ENCODE assay signal across 20 cellular contexts in genomic region chr17:39064374-39064773, GRCh38.
DNase-seq lines count a peak whose midpoint lies in the region; ATAC-seq and TF ChIP-seq lines count a peak whose summit lies in the region.
"Had no signal": no experiment of that assay in that cellular context is flagged by ENCODE, and none has a peak within 500 bp of the region (broad histone marks: within the 10 kb centered on the region; RNA-seq: fewer than 3 reads in every experiment).

No MANE protein-coding gene starts in this region.

- no peaks in the 10 kb centered on the region for H3K9me3 Mint-ChIP-seq in GM23338
- H3K9me3 Mint-ChIP-seq: activated naive CD4-positive, alpha-beta T cell treated with anti-CD3 and anti-CD28 coated beads for 36 hours; CD4-positive, alpha-beta memory T cell; naive B cell; WTC11 had no signal

- no peaks in the 10 kb centered on the region for H3F3A ChIP-seq in GM23338 (replicated peaks; ENCODE audit: low read depth)
- no peaks in the 10 kb centered on the region for H3F3A ChIP-seq in smooth muscle cell (ENCODE audit: low read depth)

- H3K9ac ChIP-seq in adipocyte (ENCODE audit: low read length) (no peak overlapping the region), smooth muscle cell (ENCODE audit: low read depth) (no peak overlapping the region)

- H4K20me1 ChIP-seq in GM23338 (replicated peaks; ENCODE audit: insufficient read depth) (no peaks in the 10 kb centered on the region), smooth muscle cell (ENCODE audit: low read depth) (no peaks in the 10 kb centered on the region)

- H3K79me2 ChIP-seq in GM23338 (replicated peaks; ENCODE audit: insufficient read depth) (no peaks in the 10 kb centered on the region), smooth muscle cell (ENCODE audit: low read depth) (no peaks in the 10 kb centered on the region)

- H3K36me3 ChIP-seq in GM23338 (ENCODE audit: insufficient read depth) (no peaks in the 10 kb centered on the region), adipocyte (ENCODE audit: control insufficient read depth, insufficient read depth, low read length, severe bottlenecking) (no peaks in the 10 kb centered on the region), smooth muscle cell (ENCODE audit: low read depth) (no peaks in the 10 kb centered on the region)
- H3K36me3 ChIP-seq: transverse colon had no signal

- WGBS in smooth muscle cell (ENCODE audit: low lambda C conversion rate), result 32% methylated on average over 5 of the region's 5 CpGs

- H3K4me1 ChIP-seq in GM23338 (ENCODE audit: insufficient read depth) (peaks cover 13% of the 10 kb centered on the region), adipocyte (ENCODE audit: control insufficient read depth, insufficient read depth, low read length) (peaks cover 30% of the 10 kb centered on the region), smooth muscle cell (ENCODE audit: low read depth) (peaks cover 9% of the 10 kb centered on the region)
- H3K4me1 ChIP-seq: transverse colon had no signal

- no peak overlapping the region for H3K27ac ChIP-seq in GM23338 (ENCODE audit: low read depth)
- no peak overlapping the region for H3K27ac ChIP-seq in smooth muscle cell (ENCODE audit: low read depth)
- H3K27ac ChIP-seq: transverse colon had no signal

- H3K9me3 ChIP-seq in adipocyte (ENCODE audit: control insufficient read depth, low read length) (no peaks in the 10 kb centered on the region), smooth muscle cell (replicated peaks; ENCODE audit: low read depth) (no peaks in the 10 kb centered on the region)
- H3K9me3 ChIP-seq: transverse colon had no signal

- peaks cover 5% of the 10 kb centered on the region for H3K27me3 Mint-ChIP-seq in GM23338 (ENCODE audit: insufficient read depth, low read depth, poor library complexity)
- H3K27me3 Mint-ChIP-seq: CD4-positive, alpha-beta memory T cell had no signal

- DNase-seq in GM23338 (ENCODE audit: low spot score), result no peak
- peak; percentile 41 for DNase-seq in adipocyte (ENCODE audit: low read depth)
- DNase-seq in fibroblast of the aortic adventitia (ENCODE audit: low read depth), result peak; percentile 87
- DNase-seq in smooth muscle cell (lab: John Stamatoyannopoulos, UW; ENCODE audit: unreplicated experiment), result no peak
- DNase-seq in pons (ENCODE audit: low spot score), result no peak
- no peak for DNase-seq in NCI-H2196 (lab: John Stamatoyannopoulos, UW; ENCODE audit: unreplicated experiment)
- DNase-seq in SW 1271 (lab: John Stamatoyannopoulos, UW), result no peak
- DNase-seq: activated naive CD4-positive, alpha-beta T cell treated with anti-CD3 and anti-CD28 coated beads for 36 hours; caudate nucleus; CD4-positive, alpha-beta memory T cell; hippocampal formation; naive B cell; NCI-H1417 treated with DMSO at 0.1 percent for 48 hours; NCI-H446; stimulated activated CD4-positive, alpha-beta T cell treated with anti-CD3 and anti-CD28 coated beads, Interleukin-4, amount 100 ng/mL, for 24 hours; transverse colon had no signal

- H2AFZ ChIP-seq in GM23338 (peak overlapping the region; percentile 28; the same call in 1 of the 2 replicates), smooth muscle cell (ENCODE audit: low read depth) (no peak overlapping the region)

- H3K27ac Mint-ChIP-seq in GM23338, result no peak overlapping the region
- H3K27ac Mint-ChIP-seq: activated naive CD4-positive, alpha-beta T cell treated with anti-CD3 and anti-CD28 coated beads for 36 hours; naive B cell; WTC11 had no signal

- no peaks in the 10 kb centered on the region for H3K9me2 ChIP-seq in GM23338 (ENCODE audit: insufficient read depth)

- H3K4me2 ChIP-seq in GM23338 (no peak overlapping the region), smooth muscle cell (peak overlapping the region; percentile 31)

- ATAC-seq in GM23338 (no peak), GM19467 (IDR thresholded peaks at IDR 0.05; ENCODE audit: unreplicated experiment) (no peak)
- ATAC-seq: left lobe of liver, sciatic nerve had no signal

- H3K4me3 ChIP-seq in GM23338, result no peak overlapping the region
- no peak overlapping the region for H3K4me3 ChIP-seq in adipocyte (ENCODE audit: low read length)
- no peak overlapping the region for H3K4me3 ChIP-seq in fibroblast of the aortic adventitia (ENCODE audit: low read depth, low read length)
- H3K4me3 ChIP-seq in smooth muscle cell, result no peak overlapping the region
- H3K4me3 ChIP-seq: transverse colon had no signal

- H3K27me3 ChIP-seq in GM23338 (ENCODE audit: insufficient read depth) (no peaks in the 10 kb centered on the region), adipocyte (replicated peaks; ENCODE audit: control insufficient read depth, insufficient read depth, low read length) (no peaks in the 10 kb centered on the region), smooth muscle cell (ENCODE audit: low read depth) (no peaks in the 10 kb centered on the region)
- H3K27me3 ChIP-seq: transverse colon had no signal

- no peak overlapping the region for H3K4me3 Mint-ChIP-seq in GM23338
- H3K4me3 Mint-ChIP-seq: activated naive CD4-positive, alpha-beta T cell treated with anti-CD3 and anti-CD28 coated beads for 36 hours; CD4-positive, alpha-beta memory T cell; naive B cell; WTC11 had no signal

- peaks cover 23% of the 10 kb centered on the region for H3K4me1 Mint-ChIP-seq in GM23338

- TF ChIP-seq CTCF in GM23338 (conservative IDR thresholded peaks at IDR 0.05; ENCODE audit: low read depth in 2 of 2) (no peak), fibroblast of the aortic adventitia (IDR thresholded peaks at IDR 0.05; ENCODE audit: insufficient read depth, low read length) (no peak), smooth muscle cell (IDR thresholded peaks at IDR 0.05; ENCODE audit: borderline replicate concordance, insufficient read depth, poor library complexity, severe bottlenecking) (no peak)

- H3K36me3 Mint-ChIP-seq in GM23338 (ENCODE audit: low read depth), result no peaks in the 10 kb centered on the region
- H3K36me3 Mint-ChIP-seq: CD4-positive, alpha-beta memory T cell; naive B cell; WTC11 had no signal

TF ChIP-seq in GM23338, 12 proteins besides CTCF, POLR2A, EP300 and RAD21 (continues in another document):
- TF ChIP-seq EZH2phosphoT487 (IDR thresholded peaks at IDR 0.05; ENCODE audit: unreplicated experiment) (no peak), STAT1 (IDR thresholded peaks at IDR 0.05; ENCODE audit: unreplicated experiment) (no peak), JUNB (IDR thresholded peaks at IDR 0.05; ENCODE audit: unreplicated experiment) (no peak), ZNF331 (CRISPR knock-in tag; IDR thresholded peaks at IDR 0.05; ENCODE audit: low read depth) (no peak), CREB1 (CRISPR knock-in tag; IDR thresholded peaks at IDR 0.05; ENCODE audit: low read depth) (no peak), ETS1 (IDR thresholded peaks at IDR 0.05) (no peak), REST (IDR thresholded peaks at IDR 0.05; ENCODE audit: unreplicated experiment) (no peak), NANOG (IDR thresholded peaks at IDR 0.05; ENCODE audit: borderline replicate concordance) (no peak), POLR2AphosphoS5 (IDR thresholded peaks at IDR 0.05; ENCODE audit: low read depth) (no peak), ZNF114 (CRISPR knock-in tag; IDR thresholded peaks at IDR 0.05) (no peak)

Comparison
In these comparisons a context has a peak if more than half of its experiments do, and no peak if none do; other contexts are left out.
1. DNase-seq: peak in adipocyte (single experiment) and fibroblast of the aortic adventitia (single experiment); none in GM23338 (single experiment), smooth muscle cell (single experiment), pons (single experiment), NCI-H2196 (single experiment) and SW 1271 (0 of 2).